8 cellular contexts compared by ENCODE assay signal in genomic region chr1:152347116-152347728, GRCh38. TPM values are rescaled to one million over a fixed set of nuclear protein-coding genes. Genes with fewer than 3 reads are reported as not detected.
A peak's percentile ranks its signal among the peaks of the same experiment; 100 is the strongest.
DNase-seq lines count a peak whose midpoint lies in the region; ATAC-seq and TF ChIP-seq lines count a peak whose summit lies in the region.

No MANE protein-coding gene starts in this region.

- H3K27me3 Mint-ChIP-seq in brain: no peaks in the 10 kb centered on the region
- H3K27me3 Mint-ChIP-seq in stimulated activated naive B cell treated with anti-CD40 and anti-IgM and Interleukin-4, amounts not matched to agents 10 μg/mL and 1 μg/mL and 100 μg/mL, for 72 hours: peaks cover 4 to 8% of the 10 kb centered on the region in 2 donors

- H3K36me3 ChIP-seq in heart right ventricle: no peaks in the 10 kb centered on the region
- H3K36me3 ChIP-seq in liver (ENCODE audit: control insufficient read depth in 4 of 4, insufficient read depth in 3 of 4, low read depth in 1 of 4, low read length in 3 of 4): no peaks in the 10 kb centered on the region

- no peak overlapping the region for H3K4me3 Mint-ChIP-seq in brain
- no peak overlapping the region for H3K4me3 Mint-ChIP-seq in stimulated activated naive B cell treated with anti-CD40 and anti-IgM and Interleukin-4, amounts not matched to agents 10 μg/mL and 1 μg/mL and 100 μg/mL, for 72 hours

- TF ChIP-seq RAD21 in liver (IDR thresholded peaks at IDR 0.05): peak; percentile 70 to 79

- no peaks in the 10 kb centered on the region for H3K4me1 Mint-ChIP-seq in brain
- peaks cover 2 to 9% of the 10 kb centered on the region in 2 donors for H3K4me1 Mint-ChIP-seq in stimulated activated naive B cell treated with anti-CD40 and anti-IgM and Interleukin-4, amounts not matched to agents 10 μg/mL and 1 μg/mL and 100 μg/mL, for 72 hours

- H3K27ac ChIP-seq in heart right ventricle: no peak overlapping the region
- no peak overlapping the region for H3K27ac ChIP-seq in liver (ENCODE audit: low read depth in 1 of 2, low read length in 2 of 2)

- no peaks in the 10 kb centered on the region for H3K36me3 Mint-ChIP-seq in brain
- no peaks in the 10 kb centered on the region for H3K36me3 Mint-ChIP-seq in stimulated activated naive B cell treated with anti-CD40 and anti-IgM and Interleukin-4, amounts not matched to agents 10 μg/mL and 1 μg/mL and 100 μg/mL, for 72 hours

- ATAC-seq in heart right ventricle (no peak), left ventricle myocardium superior (no peak), GM18858 (IDR thresholded peaks at IDR 0.05; ENCODE audit: unreplicated experiment) (no peak)
- peak; percentile 72 to 75 for ATAC-seq in stimulated activated naive B cell treated with anti-CD40 and anti-IgM and Interleukin-4, amounts not matched to agents 10 μg/mL and 1 μg/mL and 100 μg/mL, for 72 hours (replicated peaks)

- H3K9me3 ChIP-seq in heart right ventricle (no peaks in the 10 kb centered on the region), liver (ENCODE audit: control insufficient read depth in 4 of 4, low read length in 3 of 4) (peaks cover 0 to 1% (median 0%) of the 10 kb centered on the region in 4 donors)

- H3K4me3 ChIP-seq in heart right ventricle: no peak overlapping the region
- H3K4me3 ChIP-seq in liver (ENCODE audit: low read depth in 1 of 3, low read length in 3 of 3): no peak overlapping the region

- H3K27me3 ChIP-seq in heart right ventricle: peaks cover 0 to 5% (median 0%) of the 10 kb centered on the region in 7 donors
- H3K27me3 ChIP-seq in liver (ENCODE audit: control insufficient read depth in 4 of 4, insufficient read depth in 4 of 4, low read length in 3 of 4): no peaks in the 10 kb centered on the region

- in situ Hi-C loops in KBM-7 (cut with MboI; ENCODE audit: low pct_unique_long_range_greater_than_20kb, low sequenced_read_pairs): no loop called here

- no peaks in the 10 kb centered on the region for H3K4me1 ChIP-seq in heart right ventricle
- H3K4me1 ChIP-seq in liver (ENCODE audit: control insufficient read depth in 4 of 4, insufficient read depth in 4 of 4, low read length in 3 of 4): no peaks in the 10 kb centered on the region

- DNase-seq in heart right ventricle (peak in 1 of 2 donors; percentile 41), left ventricle myocardium superior (no peak), KBM-7 (peak; percentile 60), SK-N-DZ (ENCODE audit: low spot score) (peak; percentile 50)
- DNase-seq in stimulated activated naive B cell treated with anti-CD40 and anti-IgM and Interleukin-4, amounts not matched to agents 10 μg/mL and 1 μg/mL and 100 μg/mL, for 72 hours: peak; percentile 23

- H3K9me3 Mint-ChIP-seq in brain: peaks cover 0 to 3% (median 0%) of the 10 kb centered on the region in 5 experiments
- H3K9me3 Mint-ChIP-seq in stimulated activated naive B cell treated with anti-CD40 and anti-IgM and Interleukin-4, amounts not matched to agents 10 μg/mL and 1 μg/mL and 100 μg/mL, for 72 hours: no peaks in the 10 kb centered on the region

- TF ChIP-seq CTCF in heart right ventricle (IDR thresholded peaks at IDR 0.05): peak; percentile 49 to 89 (median 76)
- TF ChIP-seq CTCF in brain (conservative IDR thresholded peaks at IDR 0.05): peak; percentile 38 to 61
- TF ChIP-seq CTCF in liver (IDR thresholded peaks at IDR 0.05; ENCODE audit: low read depth, low read length, missing input control): peak; percentile 79

- intact Hi-C loops in heart right ventricle (cut with DNase I): loop anchor here in 4 of 10 donors (5.0 to 10.0 kb wide), 3 partner anchors 98 to 162 kb away; no protein-coding TSS in a partner anchor
- intact Hi-C loops in left ventricle myocardium superior (cut with micrococcal nuclease): no loop called here

- no peak overlapping the region for H3K27ac Mint-ChIP-seq in brain
- no peak overlapping the region for H3K27ac Mint-ChIP-seq in stimulated activated naive B cell treated with anti-CD40 and anti-IgM and Interleukin-4, amounts not matched to agents 10 μg/mL and 1 μg/mL and 100 μg/mL, for 72 hours

- no peak overlapping the region for H3K9ac ChIP-seq in liver (ENCODE audit: low read depth in 1 of 2, low read length in 2 of 2)

- 10 to 24% methylated on average over 8 of the region's 8 CpGs for WGBS in heart right ventricle, 2 donors
- WGBS in liver: 11% methylated on average over 8 of the region's 8 CpGs

TF ChIP-seq in liver, 16 proteins besides CTCF, POLR2A, EP300 and RAD21:
- TF ChIP-seq YY1 (IDR thresholded peaks at IDR 0.05) (no peak), MAX (IDR thresholded peaks at IDR 0.05) (no peak), TAF1 (conservative IDR thresholded peaks at IDR 0.05) (no peak), ATF3 (IDR thresholded peaks at IDR 0.05) (no peak)

RNA-seq across cellular contexts. Expression of gene FLG2, which starts 12.6 kb away (rescaled TPM):
- total RNA-seq in heart right ventricle: not detected
- not detected for polyA plus RNA-seq in heart right ventricle
- not detected for total RNA-seq in left ventricle myocardium superior
- not detected in 2 replicates for polyA plus RNA-seq in SK-N-DZ (2014; cell fraction: cytosol; rRNA removed)
- not detected in 2 replicates for polyA plus RNA-seq in SK-N-DZ (2014; cell fraction: nucleus; rRNA removed)
- not detected for polyA plus RNA-seq in brain (ENCODE audit: insufficient read depth, low read depth, low replicate concordance)
- total RNA-seq in liver: not detected
- not detected for polyA plus RNA-seq in liver

RNA-seq across cellular contexts. Expression of gene FLG, which starts 22.2 kb away (rescaled TPM):
- total RNA-seq in heart right ventricle (under 1 TPM in 2 of 10 donors, not detected in 8; 0.02 to 0.04 TPM), left ventricle myocardium superior (not detected), liver (under 1 TPM in 1 of 2 donors, not detected in 1; under 0.01 TPM)
- polyA plus RNA-seq in heart right ventricle (under 1 TPM; under 0.01 TPM), brain (ENCODE audit: insufficient read depth, low read depth, low replicate concordance) (not detected), liver (under 1 TPM; under 0.01 to 0.06 TPM)
- not detected in 2 replicates for polyA plus RNA-seq in SK-N-DZ (2014; cell fraction: cytosol; rRNA removed)
- polyA plus RNA-seq in SK-N-DZ (2014; cell fraction: nucleus; rRNA removed): not detected in 2 replicates

Comparison
In these comparisons a context has a peak if more than half of its experiments do, and no peak if none do; other contexts are left out.
1. ATAC-seq: peak in stimulated activated naive B cell treated with anti-CD40 and anti-IgM and Interleukin-4, amounts not matched to agents 10 μg/mL and 1 μg/mL and 100 μg/mL, for 72 hours (2 of 2); none in heart right ventricle (0 of 8), left ventricle myocardium superior (single experiment) and GM18858 (single experiment).
2. Peak in every context shown above with its lines, with median percentiles within 50 percentile points of each other: CTCF ChIP-seq.